In the genomic region with DNA sequence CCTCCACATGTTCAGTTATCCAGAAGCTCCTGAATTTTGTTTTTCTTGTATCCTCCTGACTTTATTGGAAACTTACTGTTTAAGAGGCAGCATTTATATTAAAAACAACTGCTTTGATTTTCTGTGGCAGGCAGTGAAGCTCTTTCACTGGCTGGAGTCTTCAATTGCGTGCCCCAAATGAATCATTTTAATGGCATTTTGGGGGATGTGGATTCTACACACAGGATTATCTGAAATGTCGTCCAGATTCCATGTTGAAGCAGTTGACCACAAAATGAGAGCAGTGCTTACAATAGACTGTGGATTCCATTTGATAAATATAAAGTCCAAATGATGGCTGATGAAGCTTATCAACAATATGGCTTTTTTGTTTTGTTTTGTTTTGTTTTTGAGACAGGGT, we compare ENCODE assay signal across 16 cellular contexts. TPM values are rescaled to one million over a fixed set of nuclear protein-coding genes. Genes with fewer than 3 reads are reported as not detected.
DNase-seq lines count a peak whose midpoint lies in the region; ATAC-seq and TF ChIP-seq lines count a peak whose summit lies in the region.
"Had no signal": no experiment of that assay in that cellular context is flagged by ENCODE, and none has a peak within 500 bp of the region (broad histone marks: within the 10 kb centered on the region; RNA-seq: fewer than 3 reads in every experiment).

No MANE protein-coding gene starts in this region.

- in situ Hi-C loops in KBM-7 (cut with MboI; ENCODE audit: low pct_unique_long_range_greater_than_20kb, low sequenced_read_pairs): no loop called here

- TF ChIP-seq CTCF in GM23338 (conservative IDR thresholded peaks at IDR 0.05; ENCODE audit: low read depth in 2 of 2) (no peak), fibroblast of villous mesenchyme (IDR thresholded peaks at IDR 0.05; ENCODE audit: insufficient read depth, low read depth, low read length) (no peak)

- peaks cover 19% of the 10 kb centered on the region; the same call in 1 of the 2 replicates for H3K9me2 ChIP-seq in GM23338 (ENCODE audit: insufficient read depth)

- H3K36me3 ChIP-seq in GM23338 (ENCODE audit: insufficient read depth): no peaks in the 10 kb centered on the region
- H3K36me3 ChIP-seq: SJCRH30 had no signal

- no peak overlapping the region for H3K4me3 Mint-ChIP-seq in GM23338
- H3K4me3 Mint-ChIP-seq: activated CD8-positive, alpha-beta T cell treated with anti-CD3 and anti-CD28 coated beads, Interleukin-2, amount 10 ng/mL, durations not matched to agents 7 days and 5 days had no signal

- no peak overlapping the region for H3K27ac Mint-ChIP-seq in GM23338
- H3K27ac Mint-ChIP-seq: activated CD8-positive, alpha-beta T cell treated with anti-CD3 and anti-CD28 coated beads, Interleukin-2, amount 10 ng/mL, durations not matched to agents 7 days and 5 days had no signal

- peaks cover 1% of the 10 kb centered on the region for H3K27me3 Mint-ChIP-seq in GM23338 (ENCODE audit: insufficient read depth, low read depth, poor library complexity)

- H3K27me3 ChIP-seq in GM23338 (ENCODE audit: insufficient read depth): no peaks in the 10 kb centered on the region
- H3K27me3 ChIP-seq: SJCRH30 had no signal

- H3K4me1 Mint-ChIP-seq in GM23338: peaks cover 37% of the 10 kb centered on the region

- no peak overlapping the region for H3K27ac ChIP-seq in GM23338 (ENCODE audit: low read depth)
- H3K27ac ChIP-seq: HL-60, SJCRH30 had no signal

- DNase-seq in GM23338 (ENCODE audit: low spot score) (no peak), SW480 (ENCODE audit: low spot score) (peak; percentile 1), fibroblast of villous mesenchyme (ENCODE audit: low read depth) (peak; percentile 69), stromal cell of bone marrow (ENCODE audit: low read depth) (peak; percentile 77), medulla oblongata (ENCODE audit: extremely low spot score) (no peak), KBM-7 (no peak)
- DNase-seq: activated CD8-positive, alpha-beta T cell treated with anti-CD3 and anti-CD28 coated beads, Interleukin-2, amount 10 ng/mL, durations not matched to agents 7 days and 5 days; activated effector memory CD4-positive, alpha-beta T cell treated with anti-CD3 and anti-CD28 coated beads, Interleukin-2, amount 50 U/mL, for 16 hours; central memory CD4-positive, alpha-beta T cell; NCI-H2029; stimulated activated naive CD8-positive, alpha-beta T cell treated with anti-CD3 and anti-CD28 coated beads, Interleukin-15, Interleukin-2, amounts not matched to agents 100 U/mL and 50 U/mL, for 24 hours had no signal

- ATAC-seq in GM23338 (no peak), HG02938 (IDR thresholded peaks at IDR 0.05; ENCODE audit: unreplicated experiment) (no peak)
- ATAC-seq: activated CD8-positive, alpha-beta T cell treated with anti-CD3 and anti-CD28 coated beads, Interleukin-2, amount 10 ng/mL, durations not matched to agents 7 days and 5 days; stimulated activated naive CD8-positive, alpha-beta T cell treated with anti-CD3 and anti-CD28 coated beads, Interleukin-15, Interleukin-2, amounts not matched to agents 100 U/mL and 50 U/mL, for 24 hours had no signal

- peaks cover 28% of the 10 kb centered on the region for H3K4me1 ChIP-seq in GM23338 (ENCODE audit: insufficient read depth)
- H3K4me1 ChIP-seq: SJCRH30 had no signal

- peak overlapping the region; percentile 63; the same call in 1 of the 2 replicates for H2AFZ ChIP-seq in GM23338

- H3K36me3 Mint-ChIP-seq in GM23338 (ENCODE audit: low read depth): peaks cover 5% of the 10 kb centered on the region; the same call in 1 of the 3 replicates

- no peaks in the 10 kb centered on the region for H3F3A ChIP-seq in GM23338 (replicated peaks; ENCODE audit: low read depth)

- no peaks in the 10 kb centered on the region for H3K9me3 Mint-ChIP-seq in GM23338

- H3K4me3 ChIP-seq in GM23338 (no peak overlapping the region), fibroblast of villous mesenchyme (ENCODE audit: low read depth, low read length) (no peak overlapping the region)
- H3K4me3 ChIP-seq: lung, SJCRH30, skin epidermis had no signal

- H3K79me2 ChIP-seq in GM23338 (replicated peaks; ENCODE audit: insufficient read depth): no peaks in the 10 kb centered on the region

- H4K20me1 ChIP-seq in GM23338 (replicated peaks; ENCODE audit: insufficient read depth): no peaks in the 10 kb centered on the region

- H3K4me2 ChIP-seq in GM23338: no peak overlapping the region

TF ChIP-seq in GM23338, 12 proteins besides CTCF, POLR2A, EP300 and RAD21:
- TF ChIP-seq ZNF331 (CRISPR knock-in tag; IDR thresholded peaks at IDR 0.05; ENCODE audit: low read depth): no peak
- TF ChIP-seq STAT1 (IDR thresholded peaks at IDR 0.05; ENCODE audit: unreplicated experiment): no peak
- no peak for TF ChIP-seq ZNF114 (CRISPR knock-in tag; IDR thresholded peaks at IDR 0.05)
- TF ChIP-seq EZH2 (IDR thresholded peaks at IDR 0.05; ENCODE audit: low read depth, unreplicated experiment): no peak

RNA-seq across cellular contexts. Expression of a gene that starts 41.0 kb away (rescaled TPM):
- total RNA-seq in GM23338 (2014; rRNA removed; shearing (Covaris generic)): 16.5 and 21.7 TPM in 2 replicates
- 7.7 and 10.1 TPM in 2 replicates for polyA plus RNA-seq in GM23338 (2016; fragmentation: Nextera tagmentation; extraction: Ambion mirVana)
- total RNA-seq in fibroblast of villous mesenchyme: 16.8 and 20.3 TPM in 2 replicates

Comparison
In these comparisons a context has a peak if more than half of its experiments do, and no peak if none do; other contexts are left out.
1. DNase-seq: peak in SW480 (single experiment), fibroblast of villous mesenchyme (single experiment) and stromal cell of bone marrow (single experiment); none in GM23338 (single experiment), medulla oblongata (single experiment) and KBM-7 (single experiment).